In the genomic region with DNA sequence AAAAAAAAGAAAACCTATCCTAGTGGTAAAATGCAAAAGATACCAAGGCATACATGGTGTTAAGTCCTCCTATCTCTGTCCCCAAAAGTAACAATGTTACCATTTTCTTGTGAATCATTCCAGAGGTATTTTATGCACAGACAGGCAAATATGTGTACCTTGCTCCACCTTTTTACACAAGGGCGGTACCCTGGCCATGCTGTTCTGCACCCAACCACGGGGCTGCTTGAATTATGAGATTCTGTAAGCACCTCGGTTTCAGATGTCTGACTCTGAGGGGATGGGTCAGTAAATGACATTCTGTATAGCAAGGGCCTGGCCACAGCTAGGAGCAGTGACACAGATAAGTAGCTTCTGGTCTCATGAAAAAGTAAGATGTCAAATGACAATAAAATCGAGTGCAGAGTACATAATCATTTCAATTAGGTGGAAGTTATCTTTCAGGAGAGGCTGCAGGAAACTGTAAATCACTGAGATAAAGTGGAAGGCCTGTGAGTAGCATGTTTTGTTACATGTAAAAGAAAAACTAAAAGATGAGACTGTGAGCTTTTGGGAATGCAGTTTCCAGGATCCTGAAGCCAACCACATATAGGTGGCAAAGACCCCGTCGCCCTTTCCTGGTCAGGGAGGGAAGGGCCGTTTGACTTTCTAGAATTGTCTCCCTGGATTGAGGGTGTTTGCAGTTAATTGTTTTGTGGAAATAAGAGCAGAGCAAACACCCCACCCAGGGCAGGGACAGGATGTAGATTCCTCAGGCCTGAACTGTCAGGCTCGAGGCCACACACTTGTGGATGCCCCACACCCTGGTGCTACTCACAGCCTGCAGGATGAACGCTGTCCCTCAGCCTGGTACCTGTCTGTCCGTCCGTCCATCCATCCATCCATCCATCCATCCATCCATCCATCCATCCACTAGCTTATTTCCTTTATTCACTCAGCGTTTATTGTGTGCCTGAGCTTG, we compare ENCODE assay signal across 15 cellular contexts. TPM values are rescaled to one million over a fixed set of nuclear protein-coding genes. Genes with fewer than 3 reads are reported as not detected.
DNase-seq lines count a peak whose midpoint lies in the region; ATAC-seq, FAIRE-seq and TF ChIP-seq lines count a peak whose summit lies in the region.
"Had no signal": no experiment of that assay in that cellular context is flagged by ENCODE, and none has a peak within 500 bp of the region (broad histone marks: within the 10 kb centered on the region; RNA-seq: fewer than 3 reads in every experiment).

No MANE protein-coding gene starts in this region.

- TF ChIP-seq EP300 in SK-N-SH (IDR thresholded peaks at IDR 0.05; ENCODE audit: borderline replicate concordance in 1 of 2, low read depth in 1 of 2, low read length in 1 of 2) (no peak), HepG2 (IDR thresholded peaks at IDR 0.05; ENCODE audit: low read depth in 2 of 2, low read length in 2 of 2) (no peak), HepG2 (CRISPR knock-in tag; IDR thresholded peaks at IDR 0.05; ENCODE audit: borderline replicate concordance) (no peak)

- H3K9ac ChIP-seq in SK-N-SH (peak overlapping the region; percentile 44; the same call in 1 of the 2 replicates), HepG2 (ENCODE audit: insufficient read depth, low read depth, low read length) (no peak overlapping the region)

- no peaks in the 10 kb centered on the region for H3K9me3 Mint-ChIP-seq in activated T-cell treated with anti-CD3 and anti-CD28 coated beads, Interleukin-2, amount 50 U/mL, for 72 hours
- H3K9me3 Mint-ChIP-seq: activated T-cell treated with anti-CD3 and anti-CD28 coated beads, Interleukin-2, amount 50 U/mL, for 24 hours had no signal

- peaks cover 17 to 33% of the 10 kb centered on the region in 2 experiments for H3K4me1 ChIP-seq in SK-N-SH (ENCODE audit: control insufficient read depth in 1 of 2, insufficient read depth in 2 of 2, low read depth in 1 of 2, low read length in 1 of 2)
- H3K4me1 ChIP-seq in HepG2 (ENCODE audit: insufficient read depth, low read length), result peaks cover 73% of the 10 kb centered on the region

- no peaks in the 10 kb centered on the region for H3K36me3 Mint-ChIP-seq in activated T-cell treated with anti-CD3 and anti-CD28 coated beads, Interleukin-2, amount 50 U/mL, for 72 hours (ENCODE audit: insufficient read depth in 2 of 2)

- 53% methylated on average over 12 of the region's 12 CpGs for WGBS in SK-N-SH (ENCODE audit: low lambda C conversion rate)
- WGBS in HepG2 (ENCODE audit: low lambda C conversion rate), result 11% methylated on average over 12 of the region's 12 CpGs

- H3K4me2 ChIP-seq in SK-N-SH (peak overlapping the region; percentile 65), HepG2 (ENCODE audit: low read depth, low read length) (peak overlapping the region; percentile 59)

- H4K20me1 ChIP-seq in SK-N-SH (ENCODE audit: insufficient read depth) (no peaks in the 10 kb centered on the region), HepG2 (ENCODE audit: insufficient read depth, low read length) (no peaks in the 10 kb centered on the region)

- H3K27ac ChIP-seq in SK-N-SH (ENCODE audit: low read depth in 2 of 2, low read length in 1 of 2) (peak overlapping the region; percentile 40 to 57), HepG2 (ENCODE audit: extremely low read length, insufficient read depth, low read length) (no peak overlapping the region)
- H3K27ac ChIP-seq: sigmoid colon, WERI-Rb-1 had no signal

- BruUV-seq in HepG2 (replicated peaks; lab: Mats Ljungman, UMichigan), result no TSS peak

- ATAC-seq in HG03103 (IDR thresholded peaks at IDR 0.05; ENCODE audit: low read depth, unreplicated experiment) (peak; percentile 60), HepG2 (peak; percentile 70)
- no peak for ATAC-seq in activated T-cell treated with anti-CD3 and anti-CD28 coated beads, Interleukin-2, amount 50 U/mL, for 72 hours (replicated peaks in 1 of 2)

- peak; percentile 63 for FAIRE-seq in HepG2 (lab: Jason Lieb, UNC)

- H3K4me3 ChIP-seq in SK-N-SH (ENCODE audit: low read depth in 2 of 2, low read length in 1 of 2) (no peak overlapping the region), HepG2 (replicated peaks in 1 of 3; ENCODE audit: insufficient read depth in 1 of 3, low read depth in 2 of 3, low read length in 3 of 3) (no peak overlapping the region)
- H3K4me3 ChIP-seq: BLaER1 treated with 17β-estradiol and CSF1 and Interleukin-3, amounts not matched to agents 10 nM and 100 nM; sigmoid colon had no signal

- no peak overlapping the region for H3K27ac Mint-ChIP-seq in activated T-cell treated with anti-CD3 and anti-CD28 coated beads, Interleukin-2, amount 50 U/mL, for 72 hours
- H3K27ac Mint-ChIP-seq: activated T-cell treated with anti-CD3 and anti-CD28 coated beads, Interleukin-2, amount 50 U/mL, for 24 hours had no signal

- H2AFZ ChIP-seq in SK-N-SH (ENCODE audit: low read depth) (peak overlapping the region; percentile 84; the same call in 1 of the 2 replicates), HepG2 (ENCODE audit: low read length) (no peak overlapping the region)

- no peaks in the 10 kb centered on the region for H3K9me2 ChIP-seq in SK-N-SH

- no peak for TF ChIP-seq CTCF in SK-N-SH (IDR thresholded peaks at IDR 0.05)
- no peak for TF ChIP-seq CTCF in HepG2 (CRISPR knock-in tag; IDR thresholded peaks at IDR 0.05)

- H3K79me2 ChIP-seq in SK-N-SH (ENCODE audit: insufficient read depth), result no peaks in the 10 kb centered on the region
- H3K79me2 ChIP-seq in HepG2 (ENCODE audit: insufficient read depth, low read length), result no peaks in the 10 kb centered on the region

- POLR2A ChIA-PET in SK-N-SH (lab: Yijun Ruan, JAX), result interaction anchor here (0.6 kb wide), 1 partner anchor 126 kb away, joined by 3 read pairs; no protein-coding TSS in a partner anchor
- POLR2A ChIA-PET in HepG2 (lab: Yijun Ruan, JAX), result no interaction called here

- H3K36me3 ChIP-seq in SK-N-SH (replicated peaks in 1 of 2; ENCODE audit: control insufficient read depth in 1 of 2, insufficient read depth in 2 of 2, low read length in 1 of 2) (no peaks in the 10 kb centered on the region), HepG2 (replicated peaks in 1 of 2; ENCODE audit: control insufficient read depth in 1 of 2, insufficient read depth in 2 of 2, low read length in 2 of 2) (no peaks in the 10 kb centered on the region)
- H3K36me3 ChIP-seq: BLaER1 treated with 17β-estradiol and CSF1 and Interleukin-3, amounts not matched to agents 10 nM and 100 nM; sigmoid colon; WERI-Rb-1 had no signal

- H3K9me3 ChIP-seq in SK-N-SH, result no peaks in the 10 kb centered on the region
- H3K9me3 ChIP-seq in HepG2 (ENCODE audit: low read length), result no peaks in the 10 kb centered on the region
- H3K9me3 ChIP-seq: sigmoid colon had no signal

- no peak for TF ChIP-seq RAD21 in SK-N-SH (IDR thresholded peaks at IDR 0.05; ENCODE audit: low read length)
- TF ChIP-seq RAD21 in HepG2 (CRISPR knock-in tag; IDR thresholded peaks at IDR 0.05), result no peak

- H3K4me3 Mint-ChIP-seq in activated T-cell treated with anti-CD3 and anti-CD28 coated beads, Interleukin-2, amount 50 U/mL, for 72 hours, result no peak overlapping the region
- H3K4me3 Mint-ChIP-seq: activated T-cell treated with anti-CD3 and anti-CD28 coated beads, Interleukin-2, amount 50 U/mL, for 24 hours had no signal

- in situ Hi-C loops in ACHN (cut with HindIII; ENCODE audit: low pct_ligation_motif_present, low pct_unique_long_range_greater_than_20kb, low sequenced_read_pairs) (no loop called here), HepG2 (cut with HindIII; ENCODE audit: extremely low pct_ligation_motif_present, low pct_unique_long_range_greater_than_20kb) (no loop called here)

- no peaks in the 10 kb centered on the region for H3K27me3 ChIP-seq in SK-N-SH (ENCODE audit: insufficient read depth)
- no peaks in the 10 kb centered on the region for H3K27me3 ChIP-seq in HepG2 (ENCODE audit: control insufficient read depth in 1 of 2, insufficient read depth in 2 of 2, low read length in 2 of 2)
- H3K27me3 ChIP-seq: BLaER1 treated with 17β-estradiol and CSF1 and Interleukin-3, amounts not matched to agents 10 nM and 100 nM; sigmoid colon had no signal

- no peaks in the 10 kb centered on the region for H3K27me3 Mint-ChIP-seq in activated T-cell treated with anti-CD3 and anti-CD28 coated beads, Interleukin-2, amount 50 U/mL, for 72 hours (ENCODE audit: low read depth)
- H3K27me3 Mint-ChIP-seq: activated T-cell treated with anti-CD3 and anti-CD28 coated beads, Interleukin-2, amount 50 U/mL, for 24 hours had no signal

- CTCF ChIA-PET in SK-N-SH (lab: Yijun Ruan, JAX), result interaction anchor here (0.9 to 1.9 kb wide), 4 partner anchors 28 to 157 kb away, joined by 3 to 6 read pairs (median 3); no protein-coding TSS in a partner anchor
- CTCF ChIA-PET in HepG2 (lab: Yijun Ruan, JAX; ENCODE audit: low intra/inter-chr PET ratio, low total read pairs), result no interaction called here

- TF ChIP-seq POLR2A in HepG2 (IDR thresholded peaks at IDR 0.05; ENCODE audit: insufficient read depth in 1 of 2, low read depth in 2 of 2, low read length in 2 of 2), result no peak

- intact Hi-C loops in HepG2 (cut with micrococcal nuclease; ENCODE audit: unreplicated experiment), result loop anchor here (10.0 kb wide), 1 partner anchor 953 kb away; no protein-coding TSS in a partner anchor

- peaks cover 30% of the 10 kb centered on the region for H3F3A ChIP-seq in SK-N-SH (replicated peaks; ENCODE audit: insufficient read depth)

- DNase-seq in ACHN (peak; percentile 28), SK-N-SH (peak; percentile 30), HepG2 (ENCODE audit: low spot score) (peak; percentile 67), retina (no peak), 8988T (no peak), NCI-H2227 treated with DMSO at 0.1 percent for 48 hours (lab: John Stamatoyannopoulos, UW) (no peak)
- no peak for DNase-seq in activated T-cell treated with anti-CD3 and anti-CD28 coated beads, Interleukin-2, amount 50 U/mL, for 72 hours
- DNase-seq: activated T-cell treated with anti-CD3 and anti-CD28 coated beads, Interleukin-2, amount 50 U/mL, for 24 hours; aorta; effector CD8-positive, alpha-beta T cell; NCI-H1105 treated with DMSO at 0.1 percent for 48 hours; sigmoid colon; WERI-Rb-1 had no signal

- peaks cover 8% of the 10 kb centered on the region for H3K4me1 Mint-ChIP-seq in activated T-cell treated with anti-CD3 and anti-CD28 coated beads, Interleukin-2, amount 50 U/mL, for 72 hours (ENCODE audit: low read depth)

RNA-seq across cellular contexts. Expression of a gene that starts 30.2 kb away (rescaled TPM):
- polyA plus RNA-seq in SK-N-SH (2012; rRNA removed) (115 and 127 TPM in 2 replicates), HepG2 (2011; rRNA removed) (106 and 126 TPM in 2 replicates)
- polyA plus RNA-seq in SK-N-SH (2012; cell fraction: cytosol; rRNA removed), result 44.1 and 52.4 TPM in 2 replicates
- 397 and 536 TPM in 2 replicates for polyA plus RNA-seq in SK-N-SH (2012; cell fraction: nucleus; rRNA removed)
- total RNA-seq in HepG2 (2016; rRNA removed; fragmentation: Illumina TruSeq; extraction: Trizol), result 48.8 and 130 TPM in 2 replicates
- total RNA-seq in HepG2 (2016; cell fraction: cytosol; rRNA removed; fragmentation: Illumina TruSeq; extraction: Trizol; ENCODE audit: low read depth), result 13.1 and 13.3 TPM in 2 replicates
- total RNA-seq in HepG2 (2016; cell fraction: insoluble cytoplasmic fraction; rRNA removed; fragmentation: Illumina TruSeq; extraction: Trizol), result 39.2 and 136 TPM in 2 replicates
- 18.9 and 22.5 TPM in 2 replicates for total RNA-seq in HepG2 (2016; cell fraction: membrane; rRNA removed; fragmentation: Illumina TruSeq; extraction: Trizol)
- 211 and 228 TPM in 2 replicates for total RNA-seq in HepG2 (2016; cell fraction: nucleus; rRNA removed; fragmentation: Illumina TruSeq; extraction: Trizol)
- 92.4 and 98.4 TPM in 2 replicates for polyA plus RNA-seq in HepG2 (2011; cell fraction: cytosol; rRNA removed)
- 739 and 796 TPM in 2 replicates for polyA plus RNA-seq in HepG2 (2011; cell fraction: nucleus; rRNA removed)
- polyA plus RNA-seq in HepG2 (2012), result 198 and 216 TPM in 2 replicates
- polyA plus RNA-seq in HepG2 (2016; cell fraction: cytosol; fragmentation: Illumina TruSeq; extraction: Trizol; ENCODE audit: low read depth), result 8.9 and 9.6 TPM in 2 replicates
- 41.9 and 44.7 TPM in 2 replicates for polyA plus RNA-seq in HepG2 (2016; cell fraction: insoluble cytoplasmic fraction; fragmentation: Illumina TruSeq; extraction: Trizol; ENCODE audit: low read depth)
- polyA plus RNA-seq in HepG2 (2016; cell fraction: membrane; fragmentation: Illumina TruSeq; extraction: Trizol; ENCODE audit: low read depth), result 15.4 and 16.3 TPM in 2 replicates
- 270 and 279 TPM in 2 replicates for polyA plus RNA-seq in HepG2 (2016; cell fraction: nucleus; fragmentation: Illumina TruSeq; extraction: Trizol; ENCODE audit: insufficient read depth, low read depth)
- 277 and 558 TPM in 2 replicates for polyA minus RNA-seq in HepG2 (2011; rRNA and poly(A)+ RNA removed; ENCODE audit: low replicate concordance)
- polyA minus RNA-seq in HepG2 (2011; cell fraction: cytosol; rRNA and poly(A)+ RNA removed), result 259 and 274 TPM in 2 replicates
- 831 and 1,056 TPM in 2 replicates for polyA minus RNA-seq in HepG2 (2011; cell fraction: nucleus; rRNA and poly(A)+ RNA removed)
- total RNA-seq in activated T-cell treated with anti-CD3 and anti-CD28 coated beads, Interleukin-2, amount 50 U/mL, for 72 hours, result 10 to 100 TPM; 46.1 to 56.7 TPM

Comparison
In these comparisons a context has a peak if more than half of its experiments do, and no peak if none do; other contexts are left out.
1. DNase-seq: peak in ACHN (single experiment), SK-N-SH (single experiment) and HepG2 (single experiment); none in retina (single experiment), 8988T (single experiment), NCI-H2227 treated with DMSO at 0.1 percent for 48 hours (single experiment) and activated T-cell treated with anti-CD3 and anti-CD28 coated beads, Interleukin-2, amount 50 U/mL, for 72 hours (0 of 2).
2. ATAC-seq: peak in HG03103 (single experiment) and HepG2 (single experiment); none in activated T-cell treated with anti-CD3 and anti-CD28 coated beads, Interleukin-2, amount 50 U/mL, for 72 hours (0 of 2).